1 cellular context compared by ENCODE assay signal in genomic region chr6:158764188-158764849, GRCh38.
TF ChIP-seq lines count a peak whose summit lies in the region.

No MANE protein-coding gene starts in this region.

TF ChIP-seq in HepG2, 621 proteins besides CTCF, POLR2A, EP300 and RAD21 (continued from another document):
- TF ChIP-seq POLR2G (IDR thresholded peaks at IDR 0.05; ENCODE audit: low read depth, low read length) = peak; percentile 28; the same call in 1 of the 2 replicates
- no peak for TF ChIP-seq FOXC1 (CRISPR knock-in tag; IDR thresholded peaks at IDR 0.05; ENCODE audit: borderline replicate concordance)
- TF ChIP-seq ARNT (IDR thresholded peaks at IDR 0.05) = no peak
- TF ChIP-seq AGO2 (optimal IDR thresholded peaks at IDR 0.05; ENCODE audit: low read depth, low read length) = peak; percentile 39
